1 cellular context compared by ENCODE assay signal in the genomic region with DNA sequence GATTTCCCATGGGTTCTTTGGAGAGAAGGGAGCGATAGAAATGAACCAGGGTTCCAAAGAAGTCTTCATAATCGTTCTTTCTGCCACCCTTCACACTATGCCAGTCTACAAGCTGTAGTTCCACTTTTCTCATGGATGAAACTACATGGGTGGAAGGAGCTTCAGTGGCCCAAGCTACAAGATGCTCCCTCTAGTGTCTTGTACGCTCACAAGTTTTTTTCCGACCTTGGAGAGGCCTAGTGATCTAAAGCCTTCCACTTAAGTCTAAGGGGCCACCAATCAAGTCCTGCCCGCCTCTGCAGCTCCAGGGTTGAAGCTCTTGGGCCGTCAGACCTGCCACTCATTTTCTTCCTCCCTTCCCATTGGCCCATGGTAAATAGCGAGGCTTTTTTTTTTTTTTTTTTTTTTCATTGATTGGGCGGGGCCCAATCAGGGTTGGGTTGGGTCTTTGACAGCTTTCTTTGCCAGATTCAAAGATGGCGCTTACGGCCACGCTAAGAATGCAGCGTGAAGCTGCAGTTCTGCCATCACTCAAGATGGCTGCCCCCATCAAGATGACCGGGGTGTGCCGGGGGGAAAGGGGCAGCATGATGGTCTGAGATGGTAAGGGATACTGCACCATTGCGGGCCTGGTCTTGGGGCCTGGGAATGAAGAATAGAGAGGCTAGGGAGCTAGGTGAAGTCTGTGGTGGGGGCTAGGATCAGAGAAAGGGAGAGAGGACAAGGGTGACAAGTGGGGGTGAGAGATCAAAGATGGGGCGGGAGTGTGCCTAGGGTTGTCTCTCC.
A peak's percentile ranks its signal among the peaks of the same experiment; 100 is the strongest.
TF ChIP-seq lines count a peak whose summit lies in the region.

Gene TOMM40L (plus strand): TSS at position 527 of the 786 bp plus-strand sequence. CDS start 430 bp downstream, outside the sequence.

TF ChIP-seq in HEK293, 187 proteins besides CTCF, POLR2A, EP300 and RAD21 (continued from another document and continues in another):
- TF ChIP-seq, protein P1, sequence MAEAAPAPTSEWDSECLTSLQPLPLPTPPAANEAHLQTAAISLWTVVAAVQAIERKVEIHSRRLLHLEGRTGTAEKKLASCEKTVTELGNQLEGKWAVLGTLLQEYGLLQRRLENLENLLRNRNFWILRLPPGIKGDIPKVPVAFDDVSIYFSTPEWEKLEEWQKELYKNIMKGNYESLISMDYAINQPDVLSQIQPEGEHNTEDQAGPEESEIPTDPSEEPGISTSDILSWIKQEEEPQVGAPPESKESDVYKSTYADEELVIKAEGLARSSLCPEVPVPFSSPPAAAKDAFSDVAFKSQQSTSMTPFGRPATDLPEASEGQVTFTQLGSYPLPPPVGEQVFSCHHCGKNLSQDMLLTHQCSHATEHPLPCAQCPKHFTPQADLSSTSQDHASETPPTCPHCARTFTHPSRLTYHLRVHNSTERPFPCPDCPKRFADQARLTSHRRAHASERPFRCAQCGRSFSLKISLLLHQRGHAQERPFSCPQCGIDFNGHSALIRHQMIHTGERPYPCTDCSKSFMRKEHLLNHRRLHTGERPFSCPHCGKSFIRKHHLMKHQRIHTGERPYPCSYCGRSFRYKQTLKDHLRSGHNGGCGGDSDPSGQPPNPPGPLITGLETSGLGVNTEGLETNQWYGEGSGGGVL (tag by site-specific recombination; IDR thresholded peaks at IDR 0.05), result peak; percentile 74
- TF ChIP-seq ZNF248 (tag by site-specific recombination; IDR thresholded peaks at IDR 0.05), result no peak
- peak; percentile 45 for TF ChIP-seq ZBTB8A (tag by site-specific recombination; IDR thresholded peaks at IDR 0.05)
- TF ChIP-seq TRIM28 (IDR thresholded peaks at IDR 0.05; ENCODE audit: borderline replicate concordance, low read length), result peak; percentile 81; the same call in 1 of the 2 replicates
- peak; percentile 37 for TF ChIP-seq REST (tag by site-specific recombination; IDR thresholded peaks at IDR 0.05)
- peak; percentile 90 for TF ChIP-seq ZBTB10 (tag by site-specific recombination; IDR thresholded peaks at IDR 0.05)
- peak; percentile 58; the same call in 1 of the 2 replicates for TF ChIP-seq GLIS2 (tag by site-specific recombination; IDR thresholded peaks at IDR 0.05)
- TF ChIP-seq ZNF335 (tag by site-specific recombination; conservative IDR thresholded peaks at IDR 0.05), result peak; percentile 100
- TF ChIP-seq SP2 (tag by site-specific recombination; IDR thresholded peaks at IDR 0.05), result peak; percentile 97
- no peak for TF ChIP-seq MEIS1 (CRISPR knock-in tag; IDR thresholded peaks at IDR 0.05; ENCODE audit: borderline replicate concordance)
- TF ChIP-seq ZNF76 (tag by site-specific recombination; IDR thresholded peaks at IDR 0.05; ENCODE audit: borderline replicate concordance, low read depth), result peak; percentile 92
- peak; percentile 47 for TF ChIP-seq SCRT2 (tag by site-specific recombination; IDR thresholded peaks at IDR 0.05)
- TF ChIP-seq, protein P2, sequence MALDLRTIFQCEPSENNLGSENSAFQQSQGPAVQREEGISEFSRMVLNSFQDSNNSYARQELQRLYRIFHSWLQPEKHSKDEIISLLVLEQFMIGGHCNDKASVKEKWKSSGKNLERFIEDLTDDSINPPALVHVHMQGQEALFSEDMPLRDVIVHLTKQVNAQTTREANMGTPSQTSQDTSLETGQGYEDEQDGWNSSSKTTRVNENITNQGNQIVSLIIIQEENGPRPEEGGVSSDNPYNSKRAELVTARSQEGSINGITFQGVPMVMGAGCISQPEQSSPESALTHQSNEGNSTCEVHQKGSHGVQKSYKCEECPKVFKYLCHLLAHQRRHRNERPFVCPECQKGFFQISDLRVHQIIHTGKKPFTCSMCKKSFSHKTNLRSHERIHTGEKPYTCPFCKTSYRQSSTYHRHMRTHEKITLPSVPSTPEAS (tag by site-specific recombination; IDR thresholded peaks at IDR 0.05), result 0 out of 2 replicates have a peak, but pooled peaks have one; percentile 29
- peak; percentile 93 for TF ChIP-seq ZBTB17 (tag by site-specific recombination; IDR thresholded peaks at IDR 0.05)
- TF ChIP-seq ZNF707 (tag by site-specific recombination; IDR thresholded peaks at IDR 0.05), result no peak
- 0 out of 2 replicates have a peak, but pooled peaks have one; percentile 46 for TF ChIP-seq ZNF558 (tag by site-specific recombination; IDR thresholded peaks at IDR 0.05)
- TF ChIP-seq ZNF223 (tag by site-specific recombination; IDR thresholded peaks at IDR 0.05), result no peak
- TF ChIP-seq BCL11B (tag by site-specific recombination; IDR thresholded peaks at IDR 0.05; ENCODE audit: low read depth), result peak; percentile 72; the same call in 1 of the 2 replicates
- TF ChIP-seq, protein P3, sequence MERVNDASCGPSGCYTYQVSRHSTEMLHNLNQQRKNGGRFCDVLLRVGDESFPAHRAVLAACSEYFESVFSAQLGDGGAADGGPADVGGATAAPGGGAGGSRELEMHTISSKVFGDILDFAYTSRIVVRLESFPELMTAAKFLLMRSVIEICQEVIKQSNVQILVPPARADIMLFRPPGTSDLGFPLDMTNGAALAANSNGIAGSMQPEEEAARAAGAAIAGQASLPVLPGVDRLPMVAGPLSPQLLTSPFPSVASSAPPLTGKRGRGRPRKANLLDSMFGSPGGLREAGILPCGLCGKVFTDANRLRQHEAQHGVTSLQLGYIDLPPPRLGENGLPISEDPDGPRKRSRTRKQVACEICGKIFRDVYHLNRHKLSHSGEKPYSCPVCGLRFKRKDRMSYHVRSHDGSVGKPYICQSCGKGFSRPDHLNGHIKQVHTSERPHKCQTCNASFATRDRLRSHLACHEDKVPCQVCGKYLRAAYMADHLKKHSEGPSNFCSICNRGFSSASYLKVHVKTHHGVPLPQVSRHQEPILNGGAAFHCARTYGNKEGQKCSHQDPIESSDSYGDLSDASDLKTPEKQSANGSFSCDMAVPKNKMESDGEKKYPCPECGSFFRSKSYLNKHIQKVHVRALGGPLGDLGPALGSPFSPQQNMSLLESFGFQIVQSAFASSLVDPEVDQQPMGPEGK (tag by site-specific recombination; IDR thresholded peaks at IDR 0.05), result peak; percentile 97
- peak; percentile 6 for TF ChIP-seq ZNF394 (tag by site-specific recombination; IDR thresholded peaks at IDR 0.05; ENCODE audit: borderline replicate concordance)
- peak; percentile 43; the same call in 1 of the 2 replicates for TF ChIP-seq ZBTB21 (tag by site-specific recombination; IDR thresholded peaks at IDR 0.05)
- no peak for TF ChIP-seq KLF10 (tag by site-specific recombination; IDR thresholded peaks at IDR 0.05)
- TF ChIP-seq, protein P4, sequence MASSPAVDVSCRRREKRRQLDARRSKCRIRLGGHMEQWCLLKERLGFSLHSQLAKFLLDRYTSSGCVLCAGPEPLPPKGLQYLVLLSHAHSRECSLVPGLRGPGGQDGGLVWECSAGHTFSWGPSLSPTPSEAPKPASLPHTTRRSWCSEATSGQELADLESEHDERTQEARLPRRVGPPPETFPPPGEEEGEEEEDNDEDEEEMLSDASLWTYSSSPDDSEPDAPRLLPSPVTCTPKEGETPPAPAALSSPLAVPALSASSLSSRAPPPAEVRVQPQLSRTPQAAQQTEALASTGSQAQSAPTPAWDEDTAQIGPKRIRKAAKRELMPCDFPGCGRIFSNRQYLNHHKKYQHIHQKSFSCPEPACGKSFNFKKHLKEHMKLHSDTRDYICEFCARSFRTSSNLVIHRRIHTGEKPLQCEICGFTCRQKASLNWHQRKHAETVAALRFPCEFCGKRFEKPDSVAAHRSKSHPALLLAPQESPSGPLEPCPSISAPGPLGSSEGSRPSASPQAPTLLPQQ (tag by site-specific recombination; IDR thresholded peaks at IDR 0.05), result peak; percentile 31; the same call in 1 of the 2 replicates
- 0 out of 2 replicates have a peak, but pooled peaks have one; percentile 20 for TF ChIP-seq ZFHX2 (tag by site-specific recombination; conservative IDR thresholded peaks at IDR 0.05)
- TF ChIP-seq ZNF2 (tag by site-specific recombination; IDR thresholded peaks at IDR 0.05), result peak; percentile 69; the same call in 1 of the 2 replicates
- peak; percentile 47; the same call in 1 of the 2 replicates for TF ChIP-seq ZNF518A (tag by site-specific recombination; conservative IDR thresholded peaks at IDR 0.05; ENCODE audit: low read depth)
- TF ChIP-seq, protein P5, sequence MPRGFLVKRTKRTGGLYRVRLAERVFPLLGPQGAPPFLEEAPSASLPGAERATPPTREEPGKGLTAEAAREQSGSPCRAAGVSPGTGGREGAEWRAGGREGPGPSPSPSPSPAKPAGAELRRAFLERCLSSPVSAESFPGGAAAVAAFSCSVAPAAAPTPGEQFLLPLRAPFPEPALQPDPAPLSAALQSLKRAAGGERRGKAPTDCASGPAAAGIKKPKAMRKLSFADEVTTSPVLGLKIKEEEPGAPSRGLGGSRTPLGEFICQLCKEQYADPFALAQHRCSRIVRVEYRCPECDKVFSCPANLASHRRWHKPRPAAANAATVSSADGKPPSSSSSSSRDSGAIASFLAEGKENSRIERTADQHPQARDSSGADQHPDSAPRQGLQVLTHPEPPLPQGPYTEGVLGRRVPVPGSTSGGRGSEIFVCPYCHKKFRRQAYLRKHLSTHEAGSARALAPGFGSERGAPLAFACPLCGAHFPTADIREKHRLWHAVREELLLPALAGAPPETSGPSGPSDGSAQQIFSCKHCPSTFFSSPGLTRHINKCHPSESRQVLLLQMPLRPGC (tag by site-specific recombination; IDR thresholded peaks at IDR 0.05), result no peak
- TF ChIP-seq MYNN (tag by site-specific recombination; IDR thresholded peaks at IDR 0.05; ENCODE audit: borderline replicate concordance), result no peak
- TF ChIP-seq ZXDB (tag by site-specific recombination; IDR thresholded peaks at IDR 0.05), result peak; percentile 85
- TF ChIP-seq YY2 (tag by site-specific recombination; IDR thresholded peaks at IDR 0.05), result peak; percentile 95
- TF ChIP-seq ZNF501 (tag by site-specific recombination; IDR thresholded peaks at IDR 0.05), result 0 out of 2 replicates have a peak, but pooled peaks have one; percentile 72
- TF ChIP-seq ZNF391 (tag by site-specific recombination; IDR thresholded peaks at IDR 0.05; ENCODE audit: borderline replicate concordance, low read depth), result peak; percentile 24; the same call in 1 of the 2 replicates
